20 cellular contexts compared by ENCODE assay signal in the genomic region with DNA sequence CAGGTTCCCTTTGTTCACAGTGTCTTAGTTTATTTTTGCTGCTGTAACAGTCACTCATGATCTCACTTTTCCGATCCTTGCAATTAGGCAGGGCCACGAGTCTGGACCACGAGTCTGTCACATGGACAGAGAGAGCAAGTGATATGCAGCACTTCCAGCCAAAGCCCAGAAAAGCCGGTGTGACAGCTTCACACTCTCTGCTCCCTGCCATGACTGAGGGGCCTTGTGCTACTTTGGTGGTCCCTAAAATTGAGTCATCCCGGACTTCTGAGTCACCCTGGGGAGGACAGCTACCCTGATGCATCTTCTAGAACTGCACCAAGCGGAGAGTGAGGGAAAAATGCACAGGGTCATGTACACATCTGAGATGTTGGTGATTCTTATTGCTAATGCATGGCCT.
"Had no signal": no experiment of that assay in that cellular context is flagged by ENCODE, and none has a peak within 500 bp of the region (broad histone marks: within the 10 kb centered on the region; RNA-seq: fewer than 3 reads in every experiment).

No MANE protein-coding gene starts in this region.

- H3K4me3 ChIP-seq: lung, ovary, psoas muscle, sigmoid colon, spleen, thyroid gland had no signal

- H3K4me1 ChIP-seq: psoas muscle, spleen, thyroid gland had no signal

- H3K27me3 ChIP-seq: ovary, sigmoid colon, thyroid gland had no signal

- H3K36me3 Mint-ChIP-seq: memory B cell; natural killer cell treated with Interleukin-12 subunit alpha and Interleukin-12 subunit beta and Interleukin-15 and Interleukin-18, amount 100 ng/mL, for 72 hours; stimulated activated naive B cell treated with anti-CD40 and anti-IgM and Interleukin-4, amounts not matched to agents 10 μg/mL and 1 μg/mL and 100 μg/mL, for 72 hours had no signal

- H3K9me3 ChIP-seq: ovary, psoas muscle, sigmoid colon, thyroid gland had no signal

- H3K9me3 Mint-ChIP-seq: memory B cell; natural killer cell treated with Interleukin-12 subunit alpha and Interleukin-12 subunit beta and Interleukin-15 and Interleukin-18, amount 100 ng/mL, for 72 hours; stimulated activated naive CD8-positive, alpha-beta T cell treated with anti-CD3 and anti-CD28 coated beads, Interleukin-15, Interleukin-2, amounts not matched to agents 100 ng/mL and 50 ng/mL, for 24 hours had no signal

- H3K27ac ChIP-seq: ovary, psoas muscle, sigmoid colon, spleen, thyroid gland had no signal

- DNase-seq: cerebellar nuclear complex; cortex of kidney; effector CD4-positive, alpha-beta T cell; kidney; occipital lobe; ovary; posterior cingulate gyrus; psoas muscle; right cardiac atrium; sigmoid colon; spleen; stimulated activated CD4-positive, alpha-beta T cell treated with anti-CD3 and anti-CD28 coated beads, Interleukin-4, amount 100 ng/mL, for 4 hours; stimulated activated naive B cell treated with anti-CD40 and anti-IgM and Interleukin-4, amounts not matched to agents 10 μg/mL and 1 μg/mL and 100 μg/mL, for 72 hours; thyroid gland; trophoblast cell had no signal

- H3K4me1 Mint-ChIP-seq: memory B cell; stimulated activated naive B cell treated with anti-CD40 and anti-IgM and Interleukin-4, amounts not matched to agents 10 μg/mL and 1 μg/mL and 100 μg/mL, for 72 hours had no signal

- ATAC-seq: left lobe of liver; natural killer cell treated with Interleukin-12 subunit alpha and Interleukin-12 subunit beta and Interleukin-15 and Interleukin-18, amount 100 ng/mL, for 72 hours; psoas muscle; right cardiac atrium; stimulated activated naive B cell treated with anti-CD40 and anti-IgM and Interleukin-4, amounts not matched to agents 10 μg/mL and 1 μg/mL and 100 μg/mL, for 72 hours had no signal

- H3K36me3 ChIP-seq: ovary, sigmoid colon, spleen, thyroid gland had no signal

- H3K27me3 Mint-ChIP-seq: memory B cell had no signal

- H3K4me3 Mint-ChIP-seq: memory B cell; natural killer cell treated with Interleukin-12 subunit alpha and Interleukin-12 subunit beta and Interleukin-15 and Interleukin-18, amount 100 ng/mL, for 72 hours; stimulated activated naive B cell treated with anti-CD40 and anti-IgM and Interleukin-4, amounts not matched to agents 10 μg/mL and 1 μg/mL and 100 μg/mL, for 72 hours; stimulated activated naive CD8-positive, alpha-beta T cell treated with anti-CD3 and anti-CD28 coated beads, Interleukin-15, Interleukin-2, amounts not matched to agents 100 ng/mL and 50 ng/mL, for 24 hours had no signal

- H3K27ac Mint-ChIP-seq: memory B cell; natural killer cell treated with Interleukin-12 subunit alpha and Interleukin-12 subunit beta and Interleukin-15 and Interleukin-18, amount 100 ng/mL, for 72 hours; stimulated activated naive B cell treated with anti-CD40 and anti-IgM and Interleukin-4, amounts not matched to agents 10 μg/mL and 1 μg/mL and 100 μg/mL, for 72 hours; stimulated activated naive CD8-positive, alpha-beta T cell treated with anti-CD3 and anti-CD28 coated beads, Interleukin-15, Interleukin-2, amounts not matched to agents 100 ng/mL and 50 ng/mL, for 24 hours had no signal
